ENCODE assay signal across 20 cellular contexts in the genomic region with DNA sequence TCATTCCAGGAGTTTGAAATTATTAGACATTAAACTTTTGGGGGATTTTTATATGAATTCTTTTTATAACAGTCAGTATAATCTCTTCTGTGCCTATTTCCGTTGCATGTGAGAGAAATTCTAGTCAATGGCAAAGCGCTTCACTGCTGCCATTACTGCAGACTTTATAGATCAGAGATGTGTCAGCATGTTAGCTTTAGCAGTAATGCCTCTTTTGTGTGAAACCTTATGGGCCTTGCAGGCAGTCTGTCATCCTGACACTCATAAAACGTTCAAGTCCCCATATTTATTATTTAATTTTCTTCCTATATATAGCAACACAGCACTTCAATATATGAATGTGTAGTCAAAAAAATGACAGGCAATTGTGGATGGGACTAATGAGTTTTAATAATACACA.
"Had no signal": no experiment of that assay in that cellular context is flagged by ENCODE, and none has a peak within 500 bp of the region (broad histone marks: within the 10 kb centered on the region; RNA-seq: fewer than 3 reads in every experiment).

No MANE protein-coding gene starts in this region.

- DNase-seq: activated CD4-positive, alpha-beta T cell treated with anti-CD3 and anti-CD28 coated beads for 4 hours; activated CD8-positive, alpha-beta memory T cell treated with anti-CD3 and anti-CD28 coated beads, Interleukin-2, amount 50 U/mL, for 4 hours; activated CD8-positive, alpha-beta T cell treated with anti-CD3 and anti-CD28 coated beads for 36 hours; activated gamma-delta T cell treated with Interleukin-2 at 50 U/mL for 16 hours; activated naive CD4-positive, alpha-beta T cell treated with anti-CD3 and anti-CD28 coated beads, Interleukin-2, amount 50 U/mL, for 16 hours; activated naive CD8-positive, alpha-beta T cell treated with anti-CD3 and anti-CD28 coated beads, Interleukin-2, amount 10 ng/mL, durations not matched to agents 7 days and 5 days; activated T-cell treated with anti-CD3 and anti-CD28 coated beads, Interleukin-2, amount 50 U/mL, for 72 hours; adrenal gland; anterior cingulate cortex; NCI-H1048; NCI-H146; NCI-H2029 treated with DMSO at 0.1 percent for 48 hours; NCI-H345; NCI-H510A treated with DMSO at 0.1 percent for 48 hours; NCI-H774; NK-92 treated with Interleukin-12 subunit alpha and Interleukin-12 subunit beta, amount 100 ng/mL, for 24 hours; OCI-M1; Peyer's patch; SHP77 had no signal

- ATAC-seq: activated CD4-positive, CD25-positive, alpha-beta regulatory T cell treated with anti-CD3 and anti-CD28 coated beads, Interleukin-2, amount 50 U/mL, for 24 hours; activated CD8-positive, alpha-beta T cell treated with anti-CD3 and anti-CD28 coated beads for 36 hours; activated T-cell treated with anti-CD3 and anti-CD28 coated beads, Interleukin-2, amount 50 U/mL, for 72 hours had no signal
